ENCODE assay signal across 10 cellular contexts in genomic region chr3:59406943-59407342, GRCh38.
DNase-seq lines count a peak whose midpoint lies in the region; ATAC-seq and TF ChIP-seq lines count a peak whose summit lies in the region.
"Had no signal": no experiment of that assay in that cellular context is flagged by ENCODE, and none has a peak within 500 bp of the region (broad histone marks: within the 10 kb centered on the region; RNA-seq: fewer than 3 reads in every experiment).

No MANE protein-coding gene starts in this region.

- no peak overlapping the region for H3K14ac ChIP-seq in trophoblast cell (ENCODE audit: low read length)

- H4K12ac ChIP-seq in trophoblast cell (ENCODE audit: low read depth, low read length), result no peak overlapping the region

- no peak overlapping the region for H2BK120ac ChIP-seq in trophoblast cell (ENCODE audit: insufficient read depth, low read length, poor library complexity)

- H3K18ac ChIP-seq in trophoblast cell (ENCODE audit: low read length), result no peak overlapping the region

- H4K8ac ChIP-seq in trophoblast cell (ENCODE audit: low read depth, low read length), result no peak overlapping the region

- H2BK5ac ChIP-seq in trophoblast cell (ENCODE audit: low read depth, low read length, poor library complexity), result no peak overlapping the region

- H3K27ac Mint-ChIP-seq in activated naive CD4-positive, alpha-beta T cell treated with anti-CD3 and anti-CD28 coated beads, Interleukin-2, amount 50 U/mL, for 24 hours, result peak overlapping the region; percentile 8

- ATAC-seq in HG02610 (IDR thresholded peaks at IDR 0.05; ENCODE audit: unreplicated experiment) (peak; percentile 81), HG03457 (IDR thresholded peaks at IDR 0.05; ENCODE audit: unreplicated experiment) (peak; percentile 74)

- H3K4me1 ChIP-seq in stomach (peaks cover 0 to 8% (median 3%) of the 10 kb centered on the region in 4 donors), trophoblast cell (ENCODE audit: control insufficient read depth in 1 of 2, insufficient read depth in 2 of 2, low read length in 2 of 2) (no peaks in the 10 kb centered on the region)

- H3K9ac ChIP-seq in trophoblast cell (ENCODE audit: low read length), result no peak overlapping the region

- no peak for TF ChIP-seq EP300 in stomach (IDR thresholded peaks at IDR 0.05)

- H3K23ac ChIP-seq in trophoblast cell (ENCODE audit: low read length), result no peak overlapping the region

- no peaks in the 10 kb centered on the region for H3K36me3 ChIP-seq in stomach
- H3K36me3 ChIP-seq in trophoblast cell (ENCODE audit: control insufficient read depth in 1 of 2, insufficient read depth in 2 of 2, low read length in 2 of 2), result no peaks in the 10 kb centered on the region

- H2BK12ac ChIP-seq in trophoblast cell (ENCODE audit: low read length), result no peak overlapping the region

- no peaks in the 10 kb centered on the region for H3K79me2 ChIP-seq in trophoblast cell (ENCODE audit: control insufficient read depth, insufficient read depth, low read length, poor library complexity)

- no peak for TF ChIP-seq CTCF in stomach (IDR thresholded peaks at IDR 0.05)

- no peak overlapping the region for H4K91ac ChIP-seq in trophoblast cell (ENCODE audit: low read depth, low read length)

- intact Hi-C loops in stomach (cut with DNase I; ENCODE audit: low total_unique reads) (no loop called here), posterior vena cava (cut with DNase I) (no loop called here)

- H3K9me3 Mint-ChIP-seq in activated naive CD4-positive, alpha-beta T cell treated with anti-CD3 and anti-CD28 coated beads, Interleukin-2, amount 50 U/mL, for 24 hours, result no peaks in the 10 kb centered on the region

- H3K9me3 ChIP-seq in stomach, result no peaks in the 10 kb centered on the region
- H3K9me3 ChIP-seq in trophoblast cell (ENCODE audit: insufficient read depth, low read depth, low read length), result no peaks in the 10 kb centered on the region

- no peaks in the 10 kb centered on the region for H3K27me3 ChIP-seq in stomach
- no peaks in the 10 kb centered on the region for H3K27me3 ChIP-seq in trophoblast cell (ENCODE audit: insufficient read depth, low read length)

- no peak for DNase-seq in activated naive CD4-positive, alpha-beta T cell treated with Interleukin-2 at 50 U/mL for 16 hours
- DNase-seq in NCI-H524 (lab: John Stamatoyannopoulos, UW), result no peak
- DNase-seq in stomach, result no peak
- DNase-seq in posterior vena cava (ENCODE audit: low spot score), result no peak
- DNase-seq in trophoblast cell, result no peak
- DNase-seq: small intestine, SW 1271 had no signal

- TF ChIP-seq POLR2A in stomach (IDR thresholded peaks at IDR 0.05), result no peak

- no peak overlapping the region for H2AFZ ChIP-seq in trophoblast cell (ENCODE audit: insufficient read depth, low read length, poor library complexity)

- H3K4me3 Mint-ChIP-seq in activated naive CD4-positive, alpha-beta T cell treated with anti-CD3 and anti-CD28 coated beads, Interleukin-2, amount 50 U/mL, for 24 hours, result no peak overlapping the region

- H2AK5ac ChIP-seq in trophoblast cell (ENCODE audit: low read length), result no peak overlapping the region

- no peak overlapping the region for H3K4me2 ChIP-seq in trophoblast cell (ENCODE audit: low read length)

- H3K36me3 Mint-ChIP-seq in activated naive CD4-positive, alpha-beta T cell treated with anti-CD3 and anti-CD28 coated beads, Interleukin-2, amount 50 U/mL, for 24 hours, result no peaks in the 10 kb centered on the region

- no peak overlapping the region for H3K4ac ChIP-seq in trophoblast cell (ENCODE audit: low read depth, low read length)

- no peak overlapping the region for H3K4me3 ChIP-seq in stomach
- H3K4me3 ChIP-seq in trophoblast cell (ENCODE audit: low read depth, low read length), result no peak overlapping the region

- 60 to 80% (median 73%) methylated on average over 2 of the region's 2 CpGs for WGBS in stomach, 5 donors
- WGBS in trophoblast cell (ENCODE audit: extremely low coverage, insufficient coverage, insufficient read length), result no CpG with 5 or more reads among the region's 2 CpGs

- H3K4me1 Mint-ChIP-seq in activated naive CD4-positive, alpha-beta T cell treated with anti-CD3 and anti-CD28 coated beads, Interleukin-2, amount 50 U/mL, for 24 hours, result peaks cover 20% of the 10 kb centered on the region

- H3K27me3 Mint-ChIP-seq in activated naive CD4-positive, alpha-beta T cell treated with anti-CD3 and anti-CD28 coated beads, Interleukin-2, amount 50 U/mL, for 24 hours, result no peaks in the 10 kb centered on the region

- H3K79me1 ChIP-seq in trophoblast cell (ENCODE audit: low read length), result no peaks in the 10 kb centered on the region

- no peak overlapping the region for H3K27ac ChIP-seq in stomach
- H3K27ac ChIP-seq in trophoblast cell (ENCODE audit: low read depth, low read length), result no peak overlapping the region
